In the genomic region with DNA sequence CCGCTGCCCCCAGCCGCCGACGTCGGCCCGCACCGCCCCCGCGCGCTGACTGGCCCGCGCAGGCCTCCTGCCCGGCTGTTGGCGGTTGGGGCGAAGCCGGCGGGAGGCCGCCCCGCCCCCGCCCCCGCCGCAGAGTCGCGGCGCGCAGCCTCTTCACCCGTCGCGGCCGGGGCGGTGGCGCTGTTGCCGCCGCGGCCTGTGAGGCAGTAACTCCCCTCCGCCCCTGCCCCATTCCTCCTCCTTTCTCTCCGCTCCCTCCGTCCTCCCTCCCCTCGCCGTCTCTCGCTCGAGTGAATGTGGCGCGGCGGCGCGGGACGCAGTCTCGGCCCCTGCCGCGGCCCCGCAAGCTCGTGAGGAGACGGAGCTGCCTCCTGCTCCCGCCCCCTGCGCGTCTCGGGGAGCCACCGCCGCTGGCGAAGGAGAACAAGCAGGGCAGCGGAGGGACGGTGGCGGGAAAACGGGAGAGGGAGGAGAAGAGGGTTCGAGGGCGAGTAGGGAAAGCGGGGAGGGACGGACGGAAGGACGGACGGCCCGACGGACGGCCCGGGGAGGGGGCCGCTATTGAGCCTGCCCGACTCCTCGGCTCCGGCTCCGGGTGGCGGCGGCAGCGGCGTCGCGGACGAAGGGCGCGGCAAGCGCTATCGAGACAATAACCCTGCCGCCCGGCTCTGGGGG, we compare ENCODE assay signal across 8 cellular contexts. TPM values are rescaled to one million over a fixed set of nuclear protein-coding genes. Genes with fewer than 3 reads are reported as not detected.
DNase-seq lines count a peak whose midpoint lies in the region; ATAC-seq lines count a peak whose summit lies in the region.

No MANE protein-coding gene starts in this region.

- DNase-seq in CD4-positive, alpha-beta memory T cell = peak; percentile 83 to 88 (median 84)
- DNase-seq in NCI-H526 treated with DMSO at 0.1 percent for 48 hours (lab: John Stamatoyannopoulos, UW) (peak; percentile 69), memory B cell (ENCODE audit: low spot score in 2 of 2) (peak; percentile 77 to 78)
- peak; percentile 81 for DNase-seq in activated CD4-positive, alpha-beta memory T cell treated with anti-CD3 and anti-CD28 coated beads for 36 hours
- DNase-seq in effector CD4-positive, alpha-beta T cell = peak; percentile 75
- DNase-seq in stimulated activated CD8-positive, alpha-beta memory T cell treated with anti-CD3 and anti-CD28 coated beads, Interleukin-12 subunit alpha, Interleukin-12 subunit beta, amount 100 ng/mL, for 1 hour (ENCODE audit: low read depth) = peak; percentile 60

- H3K36me3 ChIP-seq in CD4-positive, alpha-beta memory T cell (ENCODE audit: insufficient read depth, low read length) = no peaks in the 10 kb centered on the region

- H3K27ac Mint-ChIP-seq in CD4-positive, alpha-beta memory T cell = peak overlapping the region; percentile 90 to 99 (median 95)
- H3K27ac Mint-ChIP-seq in activated CD4-positive, alpha-beta memory T cell treated with anti-CD3 and anti-CD28 coated beads for 36 hours = peak overlapping the region; percentile 98
- H3K27ac Mint-ChIP-seq in memory B cell = peak overlapping the region; percentile 96

- H3K4me3 ChIP-seq in CD4-positive, alpha-beta memory T cell (ENCODE audit: low read length in 2 of 2) = peak overlapping the region in 1 of 2 donors; percentile 80

- no peaks in the 10 kb centered on the region for H3K9me3 ChIP-seq in CD4-positive, alpha-beta memory T cell (ENCODE audit: control insufficient read depth in 1 of 2, low read length in 2 of 2)

- H3K27me3 ChIP-seq in CD4-positive, alpha-beta memory T cell (ENCODE audit: insufficient read depth, low read length) = no peaks in the 10 kb centered on the region

- peaks cover 0 to 36% of the 10 kb centered on the region in 2 donors for H3K36me3 Mint-ChIP-seq in CD4-positive, alpha-beta memory T cell
- H3K36me3 Mint-ChIP-seq in activated CD4-positive, alpha-beta memory T cell treated with anti-CD3 and anti-CD28 coated beads for 36 hours = peaks cover 5% of the 10 kb centered on the region
- peaks cover 3% of the 10 kb centered on the region for H3K36me3 Mint-ChIP-seq in memory B cell

- peaks cover 15 to 62% (median 32%) of the 10 kb centered on the region in 4 donors for H3K4me1 Mint-ChIP-seq in CD4-positive, alpha-beta memory T cell
- H3K4me1 Mint-ChIP-seq in activated CD4-positive, alpha-beta memory T cell treated with anti-CD3 and anti-CD28 coated beads for 36 hours (ENCODE audit: low read depth) = peaks cover 30% of the 10 kb centered on the region
- peaks cover 16% of the 10 kb centered on the region for H3K4me1 Mint-ChIP-seq in memory B cell

- peaks cover 39% of the 10 kb centered on the region for H3K4me1 ChIP-seq in CD4-positive, alpha-beta memory T cell (ENCODE audit: insufficient read depth, low read length)

- POLR2A ChIA-PET in CD4-positive, alpha-beta memory T cell (lab: Charles Lee; ENCODE audit: partially characterized antibody) = interaction anchor here (0.6 to 3.7 kb wide), 37 partner anchors 8 to 1278 kb away, joined by 3 to 52 read pairs (median 4); a partner anchor contains a TSS
- POLR2A ChIA-PET in activated CD4-positive, alpha-beta memory T cell treated with anti-CD3 and anti-CD28 coated beads for 36 hours (lab: Charles Lee) = interaction anchor here (0.7 to 2.1 kb wide), 8 partner anchors 47 to 302 kb away, joined by 3 to 6 read pairs (median 4); a partner anchor contains a TSS

- ATAC-seq in GM19328 (IDR thresholded peaks at IDR 0.05; ENCODE audit: unreplicated experiment) (peak; percentile 54), HG03460 (IDR thresholded peaks at IDR 0.05; ENCODE audit: unreplicated experiment) (peak; percentile 63), memory B cell (ENCODE audit: low read depth) (peak; percentile 72)

- intact Hi-C loops in CD4-positive, alpha-beta memory T cell (cut with micrococcal nuclease) = loop anchor here (1.0 to 5.0 kb wide), 10 partner anchors 37 to 363 kb away; a partner anchor contains a TSS
- intact Hi-C loops in activated CD4-positive, alpha-beta memory T cell treated with anti-CD3 and anti-CD28 coated beads for 36 hours (cut with micrococcal nuclease) = loop anchor here (1.0 to 5.0 kb wide), 10 partner anchors 48 to 888 kb away; a partner anchor contains a TSS

- CTCF ChIA-PET in CD4-positive, alpha-beta memory T cell (lab: Charles Lee; ENCODE audit: partially characterized antibody) = interaction anchor here (1.1 to 2.3 kb wide), 7 partner anchors 51 to 219 kb away, joined by 3 to 12 read pairs (median 3); a partner anchor contains a TSS
- CTCF ChIA-PET in activated CD4-positive, alpha-beta memory T cell treated with anti-CD3 and anti-CD28 coated beads for 36 hours (lab: Charles Lee) = interaction anchor here (0.7 to 1.3 kb wide), 4 partner anchors 36 to 219 kb away, joined by 3 read pairs; a partner anchor contains a TSS

- no peaks in the 10 kb centered on the region for H3K27me3 Mint-ChIP-seq in CD4-positive, alpha-beta memory T cell
- no peaks in the 10 kb centered on the region for H3K27me3 Mint-ChIP-seq in activated CD4-positive, alpha-beta memory T cell treated with anti-CD3 and anti-CD28 coated beads for 36 hours
- H3K27me3 Mint-ChIP-seq in memory B cell = no peaks in the 10 kb centered on the region

- peak overlapping the region; percentile 95 for H3K27ac ChIP-seq in CD4-positive, alpha-beta memory T cell (ENCODE audit: low read depth, low read length)

- H3K9me3 Mint-ChIP-seq in CD4-positive, alpha-beta memory T cell = no peaks in the 10 kb centered on the region
- H3K9me3 Mint-ChIP-seq in activated CD4-positive, alpha-beta memory T cell treated with anti-CD3 and anti-CD28 coated beads for 36 hours = no peaks in the 10 kb centered on the region
- no peaks in the 10 kb centered on the region for H3K9me3 Mint-ChIP-seq in memory B cell

- peak overlapping the region; percentile 85 to 98 (median 91) for H3K4me3 Mint-ChIP-seq in CD4-positive, alpha-beta memory T cell
- peak overlapping the region; percentile 89 for H3K4me3 Mint-ChIP-seq in activated CD4-positive, alpha-beta memory T cell treated with anti-CD3 and anti-CD28 coated beads for 36 hours
- peak overlapping the region; percentile 97 for H3K4me3 Mint-ChIP-seq in memory B cell

RNA-seq across cellular contexts. Expression of a gene that starts 0.6 kb away (rescaled TPM):
- total RNA-seq in CD4-positive, alpha-beta memory T cell = 10 to 100 TPM; 96.7 to 98.7 TPM
- 10 to 100 TPM; 30.6 to 47.8 TPM for polyA plus RNA-seq in CD4-positive, alpha-beta memory T cell
- total RNA-seq in activated CD4-positive, alpha-beta memory T cell treated with anti-CD3 and anti-CD28 coated beads for 36 hours = 10 to 100 TPM; 42.6 to 47.0 TPM
